In the genomic region with DNA sequence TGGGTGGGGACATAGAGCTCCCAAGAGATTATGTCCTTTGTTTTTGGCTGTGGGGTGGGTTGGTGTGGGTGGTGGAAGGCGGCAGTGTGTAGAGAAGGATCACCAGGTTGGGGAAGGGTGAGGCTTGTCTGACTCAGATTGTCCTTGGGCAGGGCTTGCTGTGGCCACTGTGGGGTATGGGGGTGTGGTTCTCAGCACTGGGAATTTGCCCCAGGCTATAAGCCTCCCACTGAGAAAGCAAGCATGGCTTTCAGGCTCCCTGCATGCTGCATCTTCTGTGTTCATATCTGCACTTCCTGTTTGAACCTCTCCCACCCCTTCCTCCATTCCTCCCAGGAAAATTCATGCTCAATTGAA, we compare ENCODE assay signal across 8 cellular contexts. TPM values are rescaled to one million over a fixed set of nuclear protein-coding genes. Genes with fewer than 3 reads are reported as not detected.
DNase-seq lines count a peak whose midpoint lies in the region; ATAC-seq and TF ChIP-seq lines count a peak whose summit lies in the region.

No MANE protein-coding gene starts in this region.

- peak; percentile 40 for ATAC-seq in HG03045 (IDR thresholded peaks at IDR 0.05; ENCODE audit: unreplicated experiment)
- no peak for ATAC-seq in HG03097 (IDR thresholded peaks at IDR 0.05; ENCODE audit: low FRiP score, unreplicated experiment)

- H3K36me3 Mint-ChIP-seq in Caco-2 (ENCODE audit: insufficient read depth, unreplicated experiment), result peaks cover 7% of the 10 kb centered on the region

- no peak overlapping the region for H2AFZ ChIP-seq in hepatocyte

- H3K4me1 Mint-ChIP-seq in Caco-2 (ENCODE audit: low read depth, unreplicated experiment), result peaks cover 36% of the 10 kb centered on the region

- intact Hi-C loops in Caco-2 (cut with micrococcal nuclease; ENCODE audit: unreplicated experiment) (no loop called here), sigmoid colon (cut with DNase I) (no loop called here)

- no TSS peak for BruUV-seq in Caco-2 (replicated peaks; lab: Mats Ljungman, UMichigan)

- H3K27ac Mint-ChIP-seq in Caco-2 (ENCODE audit: unreplicated experiment), result no peak overlapping the region

- no peaks in the 10 kb centered on the region for H3K9me2 ChIP-seq in hepatocyte (replicated peaks; ENCODE audit: insufficient read depth)

- WGBS in hepatocyte (ENCODE audit: low lambda C conversion rate, missing lambda C conversion rate), result 55% methylated on average over 1 of the region's 1 CpG
- 13 to 61% methylated on average over 1 of the region's 1 CpG for WGBS in sigmoid colon, 2 donors

- no peaks in the 10 kb centered on the region for H4K20me1 ChIP-seq in hepatocyte (ENCODE audit: insufficient read depth, poor library complexity, severe bottlenecking)

- H3K9me3 ChIP-seq in Caco-2 (peaks cover 5% of the 10 kb centered on the region), hepatocyte (ENCODE audit: low read depth) (no peaks in the 10 kb centered on the region), sigmoid colon (no peaks in the 10 kb centered on the region)
- no peaks in the 10 kb centered on the region for H3K9me3 ChIP-seq in effector memory CD4-positive, alpha-beta T cell (ENCODE audit: control insufficient read depth, low read length)

- no peak for TF ChIP-seq CTCF in Caco-2 (IDR thresholded peaks at IDR 0.05; ENCODE audit: insufficient read depth in 1 of 2, low read depth in 1 of 2, low read length in 1 of 2, severe bottlenecking in 1 of 2, unreplicated experiment in 1 of 2)
- no peak for TF ChIP-seq CTCF in hepatocyte (IDR thresholded peaks at IDR 0.05; ENCODE audit: poor library complexity)
- TF ChIP-seq CTCF in sigmoid colon (IDR thresholded peaks at IDR 0.05), result no peak

- H3K4me1 ChIP-seq in Caco-2 (peaks cover 79% of the 10 kb centered on the region), hepatocyte (ENCODE audit: insufficient read depth) (peaks cover 36% of the 10 kb centered on the region), sigmoid colon (peaks cover 0 to 54% (median 32%) of the 10 kb centered on the region in 4 donors)
- peaks cover 25% of the 10 kb centered on the region for H3K4me1 ChIP-seq in effector memory CD4-positive, alpha-beta T cell (ENCODE audit: control insufficient read depth, insufficient read depth, low read length, poor library complexity, severe bottlenecking)

- no peaks in the 10 kb centered on the region for H3K27me3 Mint-ChIP-seq in Caco-2 (ENCODE audit: insufficient read depth, unreplicated experiment)

- no peaks in the 10 kb centered on the region for H3K36me3 ChIP-seq in Caco-2 (ENCODE audit: control insufficient read depth, insufficient read depth, low read length)
- H3K36me3 ChIP-seq in hepatocyte (replicated peaks; ENCODE audit: insufficient read depth, low read depth), result no peaks in the 10 kb centered on the region
- no peaks in the 10 kb centered on the region for H3K36me3 ChIP-seq in sigmoid colon
- H3K36me3 ChIP-seq in effector memory CD4-positive, alpha-beta T cell (ENCODE audit: control insufficient read depth, insufficient read depth, low read length), result no peaks in the 10 kb centered on the region

- peaks cover 14% of the 10 kb centered on the region for H3K79me2 ChIP-seq in hepatocyte

- no peak for TF ChIP-seq EP300 in sigmoid colon (IDR thresholded peaks at IDR 0.05)

- no peak for TF ChIP-seq POLR2A in sigmoid colon (IDR thresholded peaks at IDR 0.05)

- H3K27me3 ChIP-seq in Caco-2 (replicated peaks; ENCODE audit: control insufficient read depth, insufficient read depth, low read length), result no peaks in the 10 kb centered on the region
- H3K27me3 ChIP-seq in hepatocyte, result no peaks in the 10 kb centered on the region
- no peaks in the 10 kb centered on the region for H3K27me3 ChIP-seq in sigmoid colon
- no peaks in the 10 kb centered on the region for H3K27me3 ChIP-seq in effector memory CD4-positive, alpha-beta T cell (replicated peaks; ENCODE audit: control insufficient read depth, insufficient read depth, low read length, poor library complexity, severe bottlenecking)

- H3K27ac ChIP-seq in hepatocyte (peak overlapping the region; percentile 87), sigmoid colon (peak overlapping the region in 1 of 4 donors; percentile 15)
- no peak overlapping the region for H3K27ac ChIP-seq in effector memory CD4-positive, alpha-beta T cell (ENCODE audit: insufficient read depth, low read length, poor library complexity, severe bottlenecking)

- POLR2A ChIA-PET in Caco-2 (lab: Charles Lee), result interaction anchor here (1.0 kb wide), 1 partner anchor 90 kb away, joined by 4 read pairs; no protein-coding TSS in a partner anchor

- peak overlapping the region; percentile 64 for H3K4me2 ChIP-seq in hepatocyte

- H3K9me3 Mint-ChIP-seq in Caco-2 (ENCODE audit: unreplicated experiment), result no peaks in the 10 kb centered on the region

- CTCF ChIA-PET in Caco-2 (lab: Charles Lee), result interaction anchor here (1.6 kb wide), 1 partner anchor 66 kb away, joined by 3 read pairs; the partner anchor contains the start of gene EPSTI1

- no peak overlapping the region for H3K4me3 Mint-ChIP-seq in Caco-2 (ENCODE audit: unreplicated experiment)

- DNase-seq in Caco-2, result peak; percentile 75 to 85
- DNase-seq in activated CD4-positive, alpha-beta T cell treated with anti-CD3 and anti-CD28 coated beads, Interleukin-2, amount 50 U/mL, for 48 hours, result peak; percentile 22 to 44
- DNase-seq in hepatocyte (ENCODE audit: low spot score), result peak; percentile 39
- no peak for DNase-seq in sigmoid colon
- no peak for DNase-seq in nucleus accumbens (lab: John Stamatoyannopoulos, UW)
- no peak for DNase-seq in effector memory CD4-positive, alpha-beta T cell

- H3K4me3 ChIP-seq in Caco-2 (ENCODE audit: low read depth, low read length), result no peak overlapping the region; the same call in 1 of the 2 replicates
- no peak overlapping the region for H3K4me3 ChIP-seq in hepatocyte
- no peak overlapping the region for H3K4me3 ChIP-seq in sigmoid colon
- H3K4me3 ChIP-seq in effector memory CD4-positive, alpha-beta T cell (ENCODE audit: insufficient read depth, low read depth, low read length, poor library complexity, severe bottlenecking), result no peak overlapping the region

RNA-seq across cellular contexts. Expression of gene DNAJC15, which starts 34.9 kb away (rescaled TPM):
- total RNA-seq in Caco-2 (2022) (71.0 and 72.2 TPM in 2 replicates), hepatocyte (3.5 and 4.3 TPM in 2 replicates), sigmoid colon (10 to 100 TPM; 13.6 to 16.3 (median 14.7) TPM)
- polyA plus RNA-seq in hepatocyte (10.6 and 12.4 TPM in 2 replicates), sigmoid colon (10 to 100 TPM; 14.4 to 38.8 (median 19.2) TPM)

Comparison
In these comparisons a context has a peak if more than half of its experiments do, and no peak if none do; other contexts are left out.
1. DNase-seq: peak in Caco-2 (2 of 2), activated CD4-positive, alpha-beta T cell treated with anti-CD3 and anti-CD28 coated beads, Interleukin-2, amount 50 U/mL, for 48 hours (2 of 2) and hepatocyte (single experiment); none in sigmoid colon (single experiment), nucleus accumbens (0 of 56) and effector memory CD4-positive, alpha-beta T cell (0 of 3).